In the genomic region with DNA sequence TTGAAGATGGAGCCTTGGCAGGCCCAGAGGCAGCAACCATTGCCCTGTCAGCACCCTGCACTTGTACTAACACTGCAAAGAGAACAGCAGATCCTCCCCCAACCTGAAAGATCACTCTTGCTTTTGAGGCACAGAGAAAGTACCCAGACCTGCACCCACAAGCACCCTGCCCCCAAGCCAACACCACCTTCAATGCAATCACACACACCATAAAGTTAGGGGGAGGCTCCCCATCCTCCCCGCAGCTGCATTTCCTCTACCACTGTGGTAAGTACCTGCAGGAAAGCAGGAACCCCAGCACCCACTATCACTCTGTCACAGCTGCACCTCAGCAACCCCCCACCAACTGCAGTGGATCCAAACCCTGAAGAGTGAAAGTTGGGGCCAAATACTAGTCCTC, we compare ENCODE assay signal across 11 cellular contexts. TPM values are rescaled to one million over a fixed set of nuclear protein-coding genes. Genes with fewer than 3 reads are reported as not detected.
"Had no signal": no experiment of that assay in that cellular context is flagged by ENCODE, and none has a peak within 500 bp of the region (broad histone marks: within the 10 kb centered on the region; RNA-seq: fewer than 3 reads in every experiment).

No MANE protein-coding gene starts in this region.

- ATAC-seq: GM23338, HCT116, HepG2, K562 had no signal

- H3K9me3 ChIP-seq: HAP-1 had no signal

- H3K27me3 Mint-ChIP-seq: IgD-negative memory B cell had no signal

- H3K4me3 ChIP-seq: GM23338, HAP-1, K562 had no signal

- DNase-seq: H7, HFFc6 had no signal

- H3K4me1 ChIP-seq: HAP-1 had no signal

- H3K36me3 ChIP-seq: HAP-1 had no signal

- H3K27ac Mint-ChIP-seq: GM23338, HFFc6, IgD-negative memory B cell had no signal

- H3K4me2 ChIP-seq: GM23338 had no signal

- H3K27ac ChIP-seq: HL-60 had no signal

- H3K4me1 Mint-ChIP-seq: GM23338 had no signal

- H3K4me3 Mint-ChIP-seq: GM23338, HFFc6, IgD-negative memory B cell had no signal

- H2AFZ ChIP-seq: GM23338 had no signal

- FAIRE-seq: HepG2, K562 had no signal

RNA-seq across cellular contexts. Expression of a gene that starts 12.0 kb away (rescaled TPM):
- total RNA-seq: GM23338, H4, H7, HepG2, HFFc6, HT1080, K562 had no signal
- polyA plus RNA-seq: GM23338, HepG2, IgD-negative memory B cell, K562 had no signal

RNA-seq across cellular contexts. Expression of a gene that starts 48.9 kb away (rescaled TPM):
- total RNA-seq: GM23338, H4, H7, HepG2, HFFc6, HT1080, K562 had no signal
- polyA plus RNA-seq: GM23338, HepG2, IgD-negative memory B cell, K562 had no signal
